ENCODE assay signal across 9 cellular contexts in genomic region chr4:15469402-15470148, GRCh38. TPM values are rescaled to one million over a fixed set of nuclear protein-coding genes. Genes with fewer than 3 reads are reported as not detected.
DNase-seq lines count a peak whose midpoint lies in the region; ATAC-seq and TF ChIP-seq lines count a peak whose summit lies in the region.
"Had no signal": no experiment of that assay in that cellular context is flagged by ENCODE, and none has a peak within 500 bp of the region (broad histone marks: within the 10 kb centered on the region; RNA-seq: fewer than 3 reads in every experiment).

Gene CC2D2A, plus strand, starts transcription at chr4:15469882. Its CDS starts 6,051 bp downstream, at chr4:15475933.

- DNase-seq in NCI-H748 treated with DMSO at 0.1 percent for 48 hours (lab: John Stamatoyannopoulos, UW) = peak; percentile 5
- DNase-seq in right lobe of liver = no peak
- DNase-seq in stimulated activated CD4-positive, alpha-beta T cell treated with anti-CD3 and anti-CD28 coated beads, Interleukin-15, amount 100 ng/mL, for 24 hours = no peak
- no peak for DNase-seq in NK-92 (lab: John Stamatoyannopoulos, UW; ENCODE audit: unreplicated experiment)

- H3K27ac ChIP-seq in duodenal mucosa (ENCODE audit: low read depth, low read length) (no peak within 1 kb of the TSS), right lobe of liver (peak within 1 kb of the TSS in 1 of 3 donors; percentile 14), subcutaneous abdominal adipose tissue (ENCODE audit: low read depth, low read length) (peak within 1 kb of the TSS; percentile 3)
- H3K27ac ChIP-seq: KMS-11 had no signal

- H3K4me1 ChIP-seq in ES-I3 (ENCODE audit: insufficient read depth, low read length) (peaks cover 16% of the 10 kb centered on the region), duodenal mucosa (ENCODE audit: control insufficient read depth in 1 of 2, insufficient read depth in 2 of 2, low read length in 2 of 2) (peaks cover 0 to 11% of the 10 kb centered on the region in 2 donors), right lobe of liver (no peaks in the 10 kb centered on the region), subcutaneous abdominal adipose tissue (ENCODE audit: control insufficient read depth in 5 of 5, insufficient read depth in 5 of 5, low read length in 5 of 5) (peaks cover 0 to 34% (median 24%) of the 10 kb centered on the region in 5 donors)

- 31% methylated on average over 15 of the region's 15 CpGs for WGBS in right lobe of liver (ENCODE audit: insufficient coverage, low coverage, low lambda C conversion rate, missing lambda C conversion rate)

- H3K9me3 ChIP-seq in ES-I3 (ENCODE audit: control insufficient read depth, insufficient read depth, low read length) (no peaks in the 10 kb centered on the region), duodenal mucosa (ENCODE audit: control insufficient read depth in 1 of 2, low read length in 2 of 2) (no peaks in the 10 kb centered on the region), right lobe of liver (no peaks in the 10 kb centered on the region), subcutaneous abdominal adipose tissue (ENCODE audit: control insufficient read depth in 5 of 5, low read length in 5 of 5) (no peaks in the 10 kb centered on the region)

- H3K9ac ChIP-seq in ES-I3 (ENCODE audit: low read depth, low read length) (peak within 1 kb of the TSS; percentile 46; the same call in 1 of the 2 replicates), duodenal mucosa (ENCODE audit: low read depth in 1 of 2, low read length in 2 of 2) (peak within 1 kb of the TSS; percentile 34 to 64), subcutaneous abdominal adipose tissue (ENCODE audit: low read length in 5 of 5) (peak within 1 kb of the TSS; percentile 23 to 72 (median 50))
- H3K9ac ChIP-seq: KMS-11 had no signal

- no peak for TF ChIP-seq POLR2A in right lobe of liver (IDR thresholded peaks at IDR 0.05)

- ATAC-seq in right lobe of liver (peak; percentile 66 to 87 (median 73)), GM19397 (IDR thresholded peaks at IDR 0.05; ENCODE audit: unreplicated experiment) (no peak)

- H3K4me3 ChIP-seq in duodenal mucosa (ENCODE audit: low read depth in 1 of 2, low read length in 2 of 2) = peak within 1 kb of the TSS; percentile 84 to 85
- H3K4me3 ChIP-seq in right lobe of liver = peak within 1 kb of the TSS; percentile 37 to 54 (median 41)
- H3K4me3 ChIP-seq in subcutaneous abdominal adipose tissue (ENCODE audit: low read depth in 1 of 5, low read length in 5 of 5) = peak within 1 kb of the TSS; percentile 72 to 98 (median 84)

- H3K27me3 ChIP-seq in duodenal mucosa (ENCODE audit: control insufficient read depth in 1 of 2, insufficient read depth in 2 of 2, low read length in 2 of 2) (no peaks in the 10 kb centered on the region), right lobe of liver (no peaks in the 10 kb centered on the region), subcutaneous abdominal adipose tissue (ENCODE audit: control insufficient read depth in 5 of 5, insufficient read depth in 4 of 5, low read length in 5 of 5) (no peaks in the 10 kb centered on the region)

- intact Hi-C loops in right lobe of liver (cut with DNase I) = loop anchor here in 1 of 2 donors (5.0 kb wide), 1 partner anchor 483 kb away; no protein-coding TSS in a partner anchor

- H3K36me3 ChIP-seq in ES-I3 (ENCODE audit: insufficient read depth, low read length) (no peaks in the 10 kb centered on the region), duodenal mucosa (ENCODE audit: control insufficient read depth in 1 of 2, insufficient read depth in 2 of 2, low read length in 2 of 2) (no peaks in the 10 kb centered on the region), right lobe of liver (no peaks in the 10 kb centered on the region), subcutaneous abdominal adipose tissue (ENCODE audit: control insufficient read depth in 5 of 5, insufficient read depth in 5 of 5, low read length in 5 of 5) (no peaks in the 10 kb centered on the region)

- no peak for TF ChIP-seq CTCF in right lobe of liver (IDR thresholded peaks at IDR 0.05)

RNA-seq across cellular contexts. Expression of gene CC2D2A, which starts in this region (rescaled TPM):
- 1 to 10 TPM; 1.7 to 6.5 (median 3.2) TPM for total RNA-seq in right lobe of liver
